ENCODE assay signal across 30 cellular contexts in the genomic region with DNA sequence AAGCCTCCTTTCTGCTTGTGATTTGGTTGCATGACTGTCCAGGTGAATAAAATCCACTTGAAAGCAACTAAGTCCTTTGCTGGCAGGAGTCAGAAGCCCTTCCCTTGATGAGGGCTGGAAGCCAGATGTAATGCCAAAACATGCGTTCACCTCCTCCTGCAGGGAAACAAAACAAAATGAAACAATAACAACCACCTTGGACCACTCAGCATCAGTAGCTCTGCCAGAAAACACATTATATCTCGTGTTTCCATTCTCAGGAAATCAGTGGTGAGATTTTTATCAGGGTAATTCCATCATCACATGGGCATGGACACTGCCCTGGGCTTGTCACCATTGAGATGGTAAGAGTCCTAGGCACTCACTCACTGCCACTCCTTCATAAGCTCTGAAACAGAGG.
DNase-seq lines count a peak whose midpoint lies in the region; ATAC-seq, FAIRE-seq and TF ChIP-seq lines count a peak whose summit lies in the region.
"Had no signal": no experiment of that assay in that cellular context is flagged by ENCODE, and none has a peak within 500 bp of the region (broad histone marks: within the 10 kb centered on the region; RNA-seq: fewer than 3 reads in every experiment).

No MANE protein-coding gene starts in this region.

- DNase-seq in mammary epithelial cell, result peak; percentile 86
- DNase-seq in MCF 10A (ENCODE audit: unreplicated experiment), result no peak
- no peak for DNase-seq in RWPE2 (ENCODE audit: low spot score)
- peak in 1 of 2 donors; percentile 40 for DNase-seq in fibroblast of lung (ENCODE audit: low read depth in 2 of 2)
- DNase-seq in thyroid gland, result peak; percentile 39 to 58
- no peak for DNase-seq in CD4-positive, alpha-beta memory T cell
- DNase-seq in erythroblast (lab: John Stamatoyannopoulos, UW), result no peak
- no peak for DNase-seq in small intestine
- DNase-seq: 8988T; activated CD4-positive, alpha-beta T cell treated with anti-CD3 and anti-CD28 coated beads for 1 hour; activated CD8-positive, alpha-beta T cell treated with anti-CD3 and anti-CD28 coated beads, Interleukin-2, amount 10 ng/mL, durations not matched to agents 7 days and 5 days; activated T-cell treated with anti-CD3 and anti-CD28 coated beads, Interleukin-2, amount 50 U/mL, for 1 hour; adrenal gland; DND-41; GOT3; hypothalamus; islet precursor cell; lower lobe of right lung; NCI-H2081 treated with DMSO at 0.1 percent for 48 hours; NCI-H526 treated with DMSO at 0.1 percent for 48 hours; Right ventricle myocardium superior; stimulated activated CD4-positive, alpha-beta T cell treated with anti-CD3 and anti-CD28 coated beads, Interleukin-4, amount 100 ng/mL, for 1 hour; stimulated activated naive CD4-positive, alpha-beta T cell; transverse colon had no signal

- BruUV-seq in mammary epithelial cell (replicated peaks; lab: Mats Ljungman, UMichigan), result no TSS peak
- no TSS peak for BruUV-seq in MCF 10A (replicated peaks; lab: Mats Ljungman, UMichigan)

- no peak overlapping the region for H3K27ac Mint-ChIP-seq in MCF 10A (ENCODE audit: low read depth, unreplicated experiment)
- no peak overlapping the region for H3K27ac Mint-ChIP-seq in CD4-positive, alpha-beta memory T cell
- H3K27ac Mint-ChIP-seq: activated CD8-positive, alpha-beta T cell treated with anti-CD3 and anti-CD28 coated beads, Interleukin-2, amount 10 ng/mL, durations not matched to agents 7 days and 5 days; dendritic cell treated with granulocyte-macrophage colony-stimulating factor and Interleukin-4, amounts not matched to agents 40 ng/mL and 50 ng/mL, for 4 days had no signal

- H3K9ac ChIP-seq in mammary epithelial cell (ENCODE audit: insufficient read depth, low read length) (no peak overlapping the region), fibroblast of lung (ENCODE audit: insufficient read depth, low read length) (no peak overlapping the region)

- intact Hi-C loops in mammary epithelial cell (cut with micrococcal nuclease), result no loop called here
- intact Hi-C loops in MCF 10A (cut with micrococcal nuclease), result no loop called here
- intact Hi-C loops in thyroid gland (cut with DNase I), result no loop called here
- intact Hi-C loops in CD4-positive, alpha-beta memory T cell (cut with micrococcal nuclease), result no loop called here

- no peaks in the 10 kb centered on the region for H4K20me1 ChIP-seq in mammary epithelial cell (ENCODE audit: insufficient read depth, low read length)
- no peaks in the 10 kb centered on the region for H4K20me1 ChIP-seq in fibroblast of lung (ENCODE audit: control insufficient read depth, extremely low read depth, insufficient read depth, low read length)

- no peak overlapping the region for H3K4me3 Mint-ChIP-seq in MCF 10A (ENCODE audit: unreplicated experiment)
- no peak overlapping the region for H3K4me3 Mint-ChIP-seq in CD4-positive, alpha-beta memory T cell
- H3K4me3 Mint-ChIP-seq: activated CD8-positive, alpha-beta T cell treated with anti-CD3 and anti-CD28 coated beads, Interleukin-2, amount 10 ng/mL, durations not matched to agents 7 days and 5 days; dendritic cell treated with granulocyte-macrophage colony-stimulating factor and Interleukin-4, amounts not matched to agents 40 ng/mL and 50 ng/mL, for 4 days had no signal

- WGBS in mammary epithelial cell (ENCODE audit: low coverage, missing lambda C conversion rate), result 30% methylated on average over 2 of the region's 2 CpGs
- 14 to 24% methylated on average over 2 of the region's 2 CpGs for WGBS in thyroid gland, 2 donors
- WGBS in small intestine, 3 donors, result 52 to 59% (median 53%) methylated on average over 2 of the region's 2 CpGs

- no peak overlapping the region for H3K4me3 ChIP-seq in mammary epithelial cell (replicated peaks in 1 of 3; ENCODE audit: insufficient read depth in 1 of 3, low read depth in 2 of 3, low read length in 3 of 3)
- H3K4me3 ChIP-seq in RWPE2 (ENCODE audit: severe bottlenecking), result no peak overlapping the region
- H3K4me3 ChIP-seq in fibroblast of lung (replicated peaks in 1 of 4; ENCODE audit: control extremely low read depth in 1 of 4, insufficient read depth in 1 of 4, low read depth in 3 of 4, low read length in 4 of 4), result no peak overlapping the region
- no peak overlapping the region for H3K4me3 ChIP-seq in thyroid gland (replicated peaks in 1 of 3)
- no peak overlapping the region for H3K4me3 ChIP-seq in CD4-positive, alpha-beta memory T cell (ENCODE audit: low read length in 2 of 2)
- no peak overlapping the region for H3K4me3 ChIP-seq in small intestine (ENCODE audit: low read depth in 1 of 2, low read length in 2 of 2)
- H3K4me3 ChIP-seq: adrenal gland, gastroesophageal sphincter, lower lobe of right lung, skin epidermis, transverse colon had no signal

- H3K9me3 ChIP-seq in mammary epithelial cell (replicated peaks; ENCODE audit: insufficient read depth, low read length), result no peaks in the 10 kb centered on the region
- H3K9me3 ChIP-seq in RWPE2 (ENCODE audit: severe bottlenecking), result no peaks in the 10 kb centered on the region
- no peaks in the 10 kb centered on the region for H3K9me3 ChIP-seq in fibroblast of lung (ENCODE audit: control insufficient read depth, insufficient read depth, low read depth, low read length)
- no peaks in the 10 kb centered on the region for H3K9me3 ChIP-seq in thyroid gland
- H3K9me3 ChIP-seq in CD4-positive, alpha-beta memory T cell (ENCODE audit: control insufficient read depth in 1 of 2, low read length in 2 of 2), result no peaks in the 10 kb centered on the region
- no peaks in the 10 kb centered on the region for H3K9me3 ChIP-seq in small intestine (ENCODE audit: control insufficient read depth, low read depth)
- H3K9me3 ChIP-seq: adrenal gland, lower lobe of right lung, transverse colon had no signal

- in situ Hi-C loops in mammary epithelial cell (cut with MboI; ENCODE audit: low sequenced_read_pairs in 2 of 2), result no loop called here

- peaks cover 56% of the 10 kb centered on the region for H3K4me1 ChIP-seq in mammary epithelial cell (ENCODE audit: insufficient read depth, low read length)
- peaks cover 25% of the 10 kb centered on the region for H3K4me1 ChIP-seq in RWPE2 (ENCODE audit: insufficient read depth, poor library complexity, severe bottlenecking)
- no peaks in the 10 kb centered on the region for H3K4me1 ChIP-seq in fibroblast of lung (ENCODE audit: control insufficient read depth, extremely low read depth, insufficient read depth, low read length)
- H3K4me1 ChIP-seq in thyroid gland, result peaks cover 0 to 11% of the 10 kb centered on the region in 2 donors
- H3K4me1 ChIP-seq in CD4-positive, alpha-beta memory T cell (ENCODE audit: insufficient read depth, low read length), result no peaks in the 10 kb centered on the region
- H3K4me1 ChIP-seq in small intestine (ENCODE audit: control insufficient read depth in 2 of 2, insufficient read depth in 1 of 2, low read depth in 1 of 2, low read length in 1 of 2), result no peaks in the 10 kb centered on the region
- H3K4me1 ChIP-seq: adrenal gland, gastroesophageal sphincter, lower lobe of right lung had no signal

- no peak for TF ChIP-seq CTCF in mammary epithelial cell (conservative IDR thresholded peaks at IDR 0.05 in 1 of 2, IDR thresholded peaks at IDR 0.05 in 1 of 2; ENCODE audit: extremely low read depth in 1 of 2, insufficient read depth in 1 of 2, low read depth in 1 of 2, low read length in 2 of 2)
- no peak for TF ChIP-seq CTCF in MCF 10A (IDR thresholded peaks at IDR 0.05; ENCODE audit: unreplicated experiment)
- no peak for TF ChIP-seq CTCF in RWPE2 (IDR thresholded peaks at IDR 0.05; ENCODE audit: poor library complexity, severe bottlenecking)
- TF ChIP-seq CTCF in fibroblast of lung (conservative IDR thresholded peaks at IDR 0.05 in 1 of 2, IDR thresholded peaks at IDR 0.05 in 1 of 2; ENCODE audit: low read depth in 1 of 2, low read length in 2 of 2), result no peak
- TF ChIP-seq CTCF in thyroid gland (IDR thresholded peaks at IDR 0.05), result no peak

- dilution Hi-C loops in mammary epithelial cell (cut with HindIII; ENCODE audit: low sequenced_read_pairs), result no loop called here

- H3K27ac ChIP-seq in mammary epithelial cell (ENCODE audit: insufficient read depth, low read depth, low read length), result peak overlapping the region; percentile 52
- H3K27ac ChIP-seq in RWPE2 (ENCODE audit: poor library complexity, severe bottlenecking), result peak overlapping the region; percentile 99
- H3K27ac ChIP-seq in fibroblast of lung (ENCODE audit: insufficient read depth, low read length), result no peak overlapping the region
- H3K27ac ChIP-seq in thyroid gland, result no peak overlapping the region
- no peak overlapping the region for H3K27ac ChIP-seq in CD4-positive, alpha-beta memory T cell (ENCODE audit: low read depth, low read length)
- H3K27ac ChIP-seq in small intestine (ENCODE audit: low read depth in 1 of 2, low read length in 1 of 2), result no peak overlapping the region
- H3K27ac ChIP-seq: adrenal gland, gastroesophageal sphincter, HL-60, lower lobe of right lung, skin epidermis, transverse colon had no signal

- POLR2A ChIA-PET in MCF 10A (lab: Yijun Ruan, JAX), result interaction anchor here (0.5 kb wide), 1 partner anchor 1927 kb away, joined by 3 read pairs; no protein-coding TSS in a partner anchor
- POLR2A ChIA-PET in CD4-positive, alpha-beta memory T cell (lab: Charles Lee; ENCODE audit: partially characterized antibody), result no interaction called here

- H3K9me3 Mint-ChIP-seq in MCF 10A (ENCODE audit: unreplicated experiment), result no peaks in the 10 kb centered on the region
- no peaks in the 10 kb centered on the region for H3K9me3 Mint-ChIP-seq in CD4-positive, alpha-beta memory T cell
- H3K9me3 Mint-ChIP-seq: dendritic cell treated with granulocyte-macrophage colony-stimulating factor and Interleukin-4, amounts not matched to agents 40 ng/mL and 50 ng/mL, for 4 days had no signal

- peak overlapping the region; percentile 73 for H2AFZ ChIP-seq in mammary epithelial cell (ENCODE audit: low read depth, low read length)
- peak overlapping the region; percentile 18 for H2AFZ ChIP-seq in fibroblast of lung (ENCODE audit: low read length)

- H3K27me3 Mint-ChIP-seq in MCF 10A (ENCODE audit: insufficient read depth, unreplicated experiment), result no peaks in the 10 kb centered on the region
- no peaks in the 10 kb centered on the region for H3K27me3 Mint-ChIP-seq in CD4-positive, alpha-beta memory T cell
- H3K27me3 Mint-ChIP-seq: dendritic cell treated with granulocyte-macrophage colony-stimulating factor and Interleukin-4, amounts not matched to agents 40 ng/mL and 50 ng/mL, for 4 days had no signal

- ATAC-seq in RWPE2 (ENCODE audit: low read depth), result no peak
- ATAC-seq: activated CD8-positive, alpha-beta T cell treated with anti-CD3 and anti-CD28 coated beads, Interleukin-2, amount 10 ng/mL, durations not matched to agents 7 days and 5 days; gastroesophageal sphincter; HepG2; lower lobe of right lung had no signal

- peaks cover 23% of the 10 kb centered on the region for H3K4me1 Mint-ChIP-seq in MCF 10A (ENCODE audit: insufficient read depth, unreplicated experiment)
- H3K4me1 Mint-ChIP-seq in CD4-positive, alpha-beta memory T cell, result no peaks in the 10 kb centered on the region

- no peaks in the 10 kb centered on the region for H3K36me3 ChIP-seq in mammary epithelial cell (ENCODE audit: insufficient read depth, low read length)
- H3K36me3 ChIP-seq in RWPE2 (ENCODE audit: low read depth), result no peaks in the 10 kb centered on the region
- no peaks in the 10 kb centered on the region for H3K36me3 ChIP-seq in fibroblast of lung (ENCODE audit: control insufficient read depth, insufficient read depth, low read length)
- no peaks in the 10 kb centered on the region for H3K36me3 ChIP-seq in thyroid gland
- H3K36me3 ChIP-seq in CD4-positive, alpha-beta memory T cell (ENCODE audit: insufficient read depth, low read length), result no peaks in the 10 kb centered on the region
- H3K36me3 ChIP-seq in small intestine (ENCODE audit: control insufficient read depth in 2 of 2, insufficient read depth in 2 of 2, low read length in 2 of 2), result no peaks in the 10 kb centered on the region
- H3K36me3 ChIP-seq: adrenal gland, gastroesophageal sphincter, lower lobe of right lung, transverse colon had no signal

- H3K36me3 Mint-ChIP-seq in MCF 10A (ENCODE audit: insufficient read depth, unreplicated experiment), result peaks cover 5% of the 10 kb centered on the region
- H3K36me3 Mint-ChIP-seq in CD4-positive, alpha-beta memory T cell, result no peaks in the 10 kb centered on the region

- H3K27me3 ChIP-seq in mammary epithelial cell (ENCODE audit: insufficient read depth, low read length), result no peaks in the 10 kb centered on the region
- no peaks in the 10 kb centered on the region for H3K27me3 ChIP-seq in RWPE2 (ENCODE audit: insufficient read depth, poor library complexity, severe bottlenecking)
- H3K27me3 ChIP-seq in fibroblast of lung (ENCODE audit: control insufficient read depth, insufficient read depth, low read length), result no peaks in the 10 kb centered on the region
- H3K27me3 ChIP-seq in thyroid gland, result no peaks in the 10 kb centered on the region
- no peaks in the 10 kb centered on the region for H3K27me3 ChIP-seq in CD4-positive, alpha-beta memory T cell (ENCODE audit: insufficient read depth, low read length)
- no peaks in the 10 kb centered on the region for H3K27me3 ChIP-seq in small intestine (ENCODE audit: control insufficient read depth in 2 of 2, insufficient read depth in 2 of 2, low read length in 2 of 2)
- H3K27me3 ChIP-seq: adrenal gland, gastroesophageal sphincter, transverse colon had no signal

- TF ChIP-seq POLR2A in thyroid gland (IDR thresholded peaks at IDR 0.05) (no peak), erythroblast (IDR thresholded peaks at IDR 0.05; ENCODE audit: low read length) (no peak)

- H3K79me2 ChIP-seq in mammary epithelial cell (ENCODE audit: insufficient read depth, low read length) (no peaks in the 10 kb centered on the region), fibroblast of lung (ENCODE audit: control insufficient read depth, insufficient read depth, low read length) (no peaks in the 10 kb centered on the region)

- no peak overlapping the region for H3K4me2 ChIP-seq in mammary epithelial cell (ENCODE audit: insufficient read depth, low read depth, low read length)
- no peak overlapping the region for H3K4me2 ChIP-seq in fibroblast of lung (ENCODE audit: extremely low read depth, insufficient read depth, low read length)

- no peak for FAIRE-seq in small intestine (lab: Jason Lieb, UNC)
- FAIRE-seq: HepG2, TTC549 had no signal

- CTCF ChIA-PET in mammary epithelial cell (lab: Charles Lee; ENCODE audit: low non-redundant PET) (no interaction called here), MCF 10A (lab: Yijun Ruan, JAX) (interaction anchor here (0.8 to 0.9 kb wide), 2 partner anchors 333 to 535 kb away, joined by 3 to 5 read pairs; no protein-coding TSS in a partner anchor)
- CTCF ChIA-PET in CD4-positive, alpha-beta memory T cell (lab: Charles Lee; ENCODE audit: partially characterized antibody), result no interaction called here

Comparison
In these comparisons a context has a peak if more than half of its experiments do, and no peak if none do; other contexts are left out.
1. DNase-seq: peak in mammary epithelial cell (single experiment) and thyroid gland (2 of 2); none in MCF 10A (single experiment), RWPE2 (single experiment), CD4-positive, alpha-beta memory T cell (0 of 5), erythroblast (0 of 2) and small intestine (single experiment).
2. H3K27ac ChIP-seq: peak in mammary epithelial cell (single experiment) and RWPE2 (single experiment); none in fibroblast of lung (single experiment), thyroid gland (0 of 3), CD4-positive, alpha-beta memory T cell (single experiment) and small intestine (0 of 2).